ENCODE assay signal across 14 cellular contexts in genomic region chr22:49751968-49752597, GRCh38.
"Had no signal": no experiment of that assay in that cellular context is flagged by ENCODE, and none has a peak within 500 bp of the region (broad histone marks: within the 10 kb centered on the region; RNA-seq: fewer than 3 reads in every experiment).

No MANE protein-coding gene starts in this region.

- H3K4me3 ChIP-seq: ascending aorta, prostate gland, suprapubic skin had no signal

- H3K27me3 ChIP-seq: ascending aorta had no signal

- H3K9me3 ChIP-seq: prostate gland had no signal

- H3K4me3 Mint-ChIP-seq: activated naive CD4-positive, alpha-beta T cell treated with anti-CD3 and anti-CD28 coated beads, Interleukin-2, amount 10 ng/mL, durations not matched to agents 7 days and 5 days; activated T-helper 1 cell treated with anti-CD3 and anti-CD28 coated beads, Interleukin-12 subunit alpha, Interleukin-12 subunit beta, Interleukin-2, Interleukin-4 antibody, amounts not matched to agents 30 ng/mL and 10 ng/mL and 1 ng/mL, durations not matched to agents 14 hours and 24 hours and 36 hours; natural killer cell; stimulated activated naive CD8-positive, alpha-beta T cell treated with anti-CD3 and anti-CD28 coated beads, Interleukin-15, Interleukin-2, amounts not matched to agents 100 ng/mL and 50 ng/mL, for 24 hours had no signal

- H3K4me1 ChIP-seq: ascending aorta, prostate gland, suprapubic skin had no signal

- H3K4me1 Mint-ChIP-seq: activated naive CD4-positive, alpha-beta T cell treated with anti-CD3 and anti-CD28 coated beads, Interleukin-2, amount 10 ng/mL, durations not matched to agents 7 days and 5 days; natural killer cell had no signal

- DNase-seq: activated CD4-positive, CD25-positive, alpha-beta regulatory T cell treated with anti-CD3 and anti-CD28 coated beads, Interleukin-2, amount 50 U/mL, for 72 hours; activated naive CD4-positive, alpha-beta T cell treated with anti-CD3 and anti-CD28 coated beads, Interleukin-2, amount 10 ng/mL, durations not matched to agents 7 days and 5 days; mesenchymal stem cell; natural killer cell; occipital lobe; SW 1271; trophoblast cell had no signal

- H3K27ac Mint-ChIP-seq: activated naive CD4-positive, alpha-beta T cell treated with anti-CD3 and anti-CD28 coated beads, Interleukin-2, amount 10 ng/mL, durations not matched to agents 7 days and 5 days; activated T-helper 1 cell treated with anti-CD3 and anti-CD28 coated beads, Interleukin-12 subunit alpha, Interleukin-12 subunit beta, Interleukin-2, Interleukin-4 antibody, amounts not matched to agents 30 ng/mL and 10 ng/mL and 1 ng/mL, durations not matched to agents 14 hours and 24 hours and 36 hours; natural killer cell; stimulated activated naive CD8-positive, alpha-beta T cell treated with anti-CD3 and anti-CD28 coated beads, Interleukin-15, Interleukin-2, amounts not matched to agents 100 ng/mL and 50 ng/mL, for 24 hours had no signal

- H3K36me3 Mint-ChIP-seq: activated naive CD4-positive, alpha-beta T cell treated with anti-CD3 and anti-CD28 coated beads, Interleukin-2, amount 10 ng/mL, durations not matched to agents 7 days and 5 days had no signal

- H3K36me3 ChIP-seq: ascending aorta, prostate gland, suprapubic skin had no signal

- H3K27ac ChIP-seq: ascending aorta, prostate gland, suprapubic skin had no signal

- ATAC-seq: esophagus mucosa, natural killer cell, right cardiac atrium had no signal
